In the genomic region with DNA sequence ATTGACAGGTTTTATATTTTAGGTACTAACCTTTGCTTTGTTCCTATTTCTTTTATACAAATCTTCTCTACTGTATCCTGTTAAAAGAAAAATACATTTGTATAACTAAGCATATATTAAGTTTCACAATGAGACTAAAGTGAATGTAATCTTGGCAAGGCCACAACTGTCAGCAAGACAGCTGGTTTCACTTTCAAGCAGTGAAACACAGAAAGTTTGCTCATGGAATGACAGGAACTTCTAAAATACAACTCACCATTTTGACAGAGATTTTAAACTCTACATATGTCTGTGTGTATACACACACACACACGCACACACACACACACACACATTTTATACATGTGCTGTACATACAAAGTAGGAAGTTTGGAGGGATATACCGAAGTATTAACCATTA, we compare ENCODE assay signal across 9 cellular contexts. TPM values are rescaled to one million over a fixed set of nuclear protein-coding genes. Genes with fewer than 3 reads are reported as not detected.
A peak's percentile ranks its signal among the peaks of the same experiment; 100 is the strongest.
DNase-seq lines count a peak whose midpoint lies in the region; ATAC-seq and TF ChIP-seq lines count a peak whose summit lies in the region.
"Had no signal": no experiment of that assay in that cellular context is flagged by ENCODE, and none has a peak within 500 bp of the region (broad histone marks: within the 10 kb centered on the region; RNA-seq: fewer than 3 reads in every experiment).

No MANE protein-coding gene starts in this region.

- in situ Hi-C loops in astrocyte of the cerebellum (cut with HindIII; ENCODE audit: low sequenced_read_pairs), result no loop called here

- no peak overlapping the region for H3K4me3 Mint-ChIP-seq in stimulated activated naive CD8-positive, alpha-beta T cell treated with anti-CD3 and anti-CD28 coated beads, Interleukin-15, Interleukin-2, amounts not matched to agents 100 ng/mL and 50 ng/mL, for 24 hours

- H3K4me1 Mint-ChIP-seq in stimulated activated naive CD8-positive, alpha-beta T cell treated with anti-CD3 and anti-CD28 coated beads, Interleukin-15, Interleukin-2, amounts not matched to agents 100 ng/mL and 50 ng/mL, for 24 hours (ENCODE audit: low read depth), result peaks cover 20% of the 10 kb centered on the region

- ATAC-seq in Right ventricle myocardium superior (ENCODE audit: poor library complexity) (peak; percentile 36), Right ventricle myocardium inferior (no peak), HG03039 (IDR thresholded peaks at IDR 0.05; ENCODE audit: unreplicated experiment) (peak; percentile 46), mucosa of descending colon (no peak)

- no peaks in the 10 kb centered on the region for H3K9me3 ChIP-seq in mucosa of descending colon

- H3K27ac Mint-ChIP-seq in stimulated activated naive CD8-positive, alpha-beta T cell treated with anti-CD3 and anti-CD28 coated beads, Interleukin-15, Interleukin-2, amounts not matched to agents 100 ng/mL and 50 ng/mL, for 24 hours, result peak overlapping the region; percentile 49

- DNase-seq in Right ventricle myocardium superior (no peak), Right ventricle myocardium inferior (ENCODE audit: missing footprints) (no peak), astrocyte of the cerebellum (ENCODE audit: low read depth) (peak; percentile 49), putamen (ENCODE audit: low spot score) (no peak), retina (no peak), mucosa of descending colon (no peak)
- DNase-seq: NCI-H2107 had no signal

- no peaks in the 10 kb centered on the region for H3K4me1 ChIP-seq in mucosa of descending colon (ENCODE audit: low read depth)

- H3K36me3 Mint-ChIP-seq in stimulated activated naive CD8-positive, alpha-beta T cell treated with anti-CD3 and anti-CD28 coated beads, Interleukin-15, Interleukin-2, amounts not matched to agents 100 ng/mL and 50 ng/mL, for 24 hours (ENCODE audit: low read depth), result peaks cover 58% of the 10 kb centered on the region

- TF ChIP-seq CTCF in astrocyte of the cerebellum (IDR thresholded peaks at IDR 0.05; ENCODE audit: low read depth, low read length, missing control alignments), result no peak
- no peak for TF ChIP-seq CTCF in mucosa of descending colon (IDR thresholded peaks at IDR 0.05)

- intact Hi-C loops in Right ventricle myocardium superior (cut with DNase I), result no loop called here
- intact Hi-C loops in Right ventricle myocardium inferior (cut with DNase I), result no loop called here
- intact Hi-C loops in mucosa of descending colon (cut with DNase I, micrococcal nuclease), result no loop called here

- no peaks in the 10 kb centered on the region for H3K27me3 Mint-ChIP-seq in stimulated activated naive CD8-positive, alpha-beta T cell treated with anti-CD3 and anti-CD28 coated beads, Interleukin-15, Interleukin-2, amounts not matched to agents 100 ng/mL and 50 ng/mL, for 24 hours

- H3K4me3 ChIP-seq in astrocyte of the cerebellum (ENCODE audit: low read depth, low read length) (no peak overlapping the region), mucosa of descending colon (no peak overlapping the region)

- peaks cover 18% of the 10 kb centered on the region for H3K36me3 ChIP-seq in mucosa of descending colon (ENCODE audit: low read depth)

- no peaks in the 10 kb centered on the region for H3K9me3 Mint-ChIP-seq in stimulated activated naive CD8-positive, alpha-beta T cell treated with anti-CD3 and anti-CD28 coated beads, Interleukin-15, Interleukin-2, amounts not matched to agents 100 ng/mL and 50 ng/mL, for 24 hours

RNA-seq across cellular contexts. Expression of a gene that starts 53.3 kb away (rescaled TPM):
- total RNA-seq in Right ventricle myocardium superior (24.7 TPM), Right ventricle myocardium inferior (26.0 TPM), mucosa of descending colon (100 to 1,000 TPM in 2 of 3 donors, 10 to 100 TPM in 1; 88.4 to 156 (median 117) TPM)

Comparison
In these comparisons a context has a peak if more than half of its experiments do, and no peak if none do; other contexts are left out.
1. ATAC-seq: peak in Right ventricle myocardium superior (single experiment) and HG03039 (single experiment); none in Right ventricle myocardium inferior (single experiment) and mucosa of descending colon (single experiment).